Comparison of ENCODE assay signal across 13 cellular contexts in the genomic region with DNA sequence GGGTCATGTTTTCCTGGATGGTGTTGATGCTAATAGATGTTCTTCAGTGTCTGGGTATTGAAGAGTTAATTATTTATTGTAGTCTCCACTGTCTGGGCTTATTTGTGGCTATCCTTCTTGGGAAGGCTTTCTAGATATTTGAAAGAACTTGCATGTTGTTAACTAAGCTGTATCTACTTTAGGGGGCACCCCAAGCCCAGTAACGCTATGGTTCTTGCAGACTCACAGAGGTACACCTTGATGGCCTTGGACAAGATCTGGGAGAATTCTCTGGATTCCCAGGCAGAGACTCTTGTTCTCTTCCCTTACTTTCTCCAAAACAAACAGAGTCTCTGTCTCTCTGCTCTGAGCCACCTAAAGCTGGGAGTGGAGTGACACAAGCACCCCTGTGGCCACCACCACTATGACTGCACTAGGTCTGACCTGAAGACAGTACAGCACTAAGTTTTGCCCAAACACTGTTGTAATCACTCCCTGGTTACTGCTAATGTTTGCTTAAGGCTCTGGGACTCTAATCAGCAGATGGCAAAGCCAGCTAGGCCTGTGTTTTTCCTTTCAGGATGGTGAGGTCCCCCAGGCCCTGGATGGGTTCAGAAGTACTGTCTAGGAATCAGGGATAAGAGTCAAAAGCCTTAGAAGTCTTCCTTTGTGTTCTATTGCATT.
"Had no signal": no experiment of that assay in that cellular context is flagged by ENCODE, and none has a peak within 500 bp of the region (broad histone marks: within the 10 kb centered on the region; RNA-seq: fewer than 3 reads in every experiment).

No MANE protein-coding gene starts in this region.

- H3K4me3 ChIP-seq: left ventricle myocardium inferior, tibial artery had no signal

- H3K4me1 ChIP-seq: left ventricle myocardium inferior, tibial artery had no signal

- H3K9me3 Mint-ChIP-seq: activated T-cell treated with anti-CD3 and anti-CD28 coated beads, Interleukin-2, amount 50 U/mL, for 24 hours had no signal

- H3K27ac ChIP-seq: left ventricle myocardium inferior, tibial artery had no signal

- H3K27ac Mint-ChIP-seq: activated naive CD8-positive, alpha-beta T cell; activated T-cell treated with anti-CD3 and anti-CD28 coated beads, Interleukin-2, amount 50 U/mL, for 24 hours; memory B cell; nephron progenitor cell had no signal

- H3K4me1 Mint-ChIP-seq: memory B cell, nephron progenitor cell had no signal

- DNase-seq: activated CD4-positive, alpha-beta T cell treated with anti-CD3 and anti-CD28 coated beads, Interleukin-2, amount 50 U/mL, for 1 hour; activated effector memory CD4-positive, alpha-beta T cell treated with anti-CD3 and anti-CD28 coated beads, Interleukin-2, amount 50 U/mL, for 16 hours; activated T-cell treated with anti-CD3 and anti-CD28 coated beads, Interleukin-2, amount 50 U/mL, for 24 hours; cerebellar nuclear complex; dermis blood vessel endothelial cell; left ventricle myocardium inferior; nephron progenitor cell; stimulated activated CD4-positive, alpha-beta T cell treated with anti-CD3 and anti-CD28 coated beads, Interleukin-15, amount 100 ng/mL, for 24 hours; stimulated activated CD4-positive, alpha-beta T cell treated with anti-CD3 and anti-CD28 coated beads, Interleukin-4, amount 100 ng/mL, for 24 hours; T-helper 2 cell; tibial artery had no signal

- H3K27me3 ChIP-seq: tibial artery had no signal

- H3K9me3 ChIP-seq: tibial artery had no signal

- H3K36me3 ChIP-seq: left ventricle myocardium inferior, tibial artery had no signal

- H3K4me3 Mint-ChIP-seq: activated naive CD8-positive, alpha-beta T cell; activated T-cell treated with anti-CD3 and anti-CD28 coated beads, Interleukin-2, amount 50 U/mL, for 24 hours; memory B cell; nephron progenitor cell had no signal
